In the genomic region with DNA sequence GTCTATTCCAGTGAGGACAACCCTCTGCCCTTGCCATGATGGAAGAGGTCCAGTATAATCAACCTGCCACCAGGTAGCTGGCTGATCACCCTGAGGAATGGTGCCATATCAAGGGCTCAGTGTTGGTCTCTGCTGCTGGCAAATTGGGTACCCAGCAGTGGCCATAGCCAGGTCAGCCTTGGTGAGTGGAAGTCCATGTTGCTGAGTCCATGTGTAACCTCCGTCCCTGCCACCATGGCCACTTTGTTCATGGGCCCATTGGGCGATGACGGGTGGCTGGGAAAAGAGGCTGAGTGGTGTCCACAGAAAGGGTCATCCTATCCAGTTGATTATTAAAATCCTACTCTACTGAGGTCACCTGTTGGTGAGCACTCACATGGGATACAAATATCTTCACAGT, we compare ENCODE assay signal across 11 cellular contexts. TPM values are rescaled to one million over a fixed set of nuclear protein-coding genes. Genes with fewer than 3 reads are reported as not detected.
"Had no signal": no experiment of that assay in that cellular context is flagged by ENCODE, and none has a peak within 500 bp of the region (broad histone marks: within the 10 kb centered on the region; RNA-seq: fewer than 3 reads in every experiment).

No MANE protein-coding gene starts in this region.

RNA-seq across cellular contexts. Expression of a gene that starts 24.9 kb away (rescaled TPM):
- total RNA-seq: activated naive CD4-positive, alpha-beta T cell treated with anti-CD3 and anti-CD28 coated beads for 36 hours; activated naive CD4-positive, alpha-beta T cell treated with anti-CD3 and anti-CD28 coated beads, Interleukin-2, amount 50 U/mL, for 72 hours; activated naive CD8-positive, alpha-beta T cell treated with anti-CD3 and anti-CD28 coated beads for 36 hours; activated naive CD8-positive, alpha-beta T cell treated with anti-CD3 and anti-CD28 coated beads, Interleukin-2, amount 10 ng/mL, durations not matched to agents 7 days and 5 days; activated T-helper 1 cell treated with anti-CD3 and anti-CD28 coated beads, Interleukin-12 subunit alpha, Interleukin-12 subunit beta, Interleukin-2, Interleukin-4 antibody, amounts not matched to agents 30 ng/mL and 10 ng/mL and 1 ng/mL, durations not matched to agents 14 hours and 24 hours and 36 hours; activated T-helper 17 cell treated with anti-CD3 and anti-CD28 coated beads, Interleukin-2, amount 50 U/mL, for 72 hours; activated T-helper 2 cell treated with anti-CD3 and anti-CD28 coated beads, Interferon-gamma antibody, Interleukin-2, Interleukin-4, amounts not matched to agents 10 μg/mL and 5 μg/mL and 100 μg/mL, durations not matched to agents 14 hours and 24 hours and 36 hours had no signal

RNA-seq across cellular contexts. Expression of a gene that starts 45.4 kb away (rescaled TPM):
- total RNA-seq: activated naive CD4-positive, alpha-beta T cell treated with anti-CD3 and anti-CD28 coated beads for 36 hours; activated naive CD4-positive, alpha-beta T cell treated with anti-CD3 and anti-CD28 coated beads, Interleukin-2, amount 50 U/mL, for 72 hours; activated naive CD8-positive, alpha-beta T cell treated with anti-CD3 and anti-CD28 coated beads for 36 hours; activated naive CD8-positive, alpha-beta T cell treated with anti-CD3 and anti-CD28 coated beads, Interleukin-2, amount 10 ng/mL, durations not matched to agents 7 days and 5 days; activated T-cell treated with anti-CD3 and anti-CD28 coated beads, Interleukin-2, amount 50 U/mL, for 4 hours; activated T-cell treated with anti-CD3 and anti-CD28 coated beads, Interleukin-2, amount 50 U/mL, for 72 hours; activated T-helper 1 cell treated with anti-CD3 and anti-CD28 coated beads, Interleukin-12 subunit alpha, Interleukin-12 subunit beta, Interleukin-2, Interleukin-4 antibody, amounts not matched to agents 30 ng/mL and 10 ng/mL and 1 ng/mL, durations not matched to agents 14 hours and 24 hours and 36 hours; activated T-helper 17 cell treated with anti-CD3 and anti-CD28 coated beads, Interleukin-2, amount 50 U/mL, for 72 hours; activated T-helper 2 cell treated with anti-CD3 and anti-CD28 coated beads, Interferon-gamma antibody, Interleukin-2, Interleukin-4, amounts not matched to agents 10 μg/mL and 5 μg/mL and 100 μg/mL, durations not matched to agents 14 hours and 24 hours and 36 hours; ascending aorta; chondrocyte had no signal
